ENCODE assay signal across 20 cellular contexts in genomic region chr10:80122110-80122710, GRCh38. TPM values are rescaled to one million over a fixed set of nuclear protein-coding genes. Genes with fewer than 3 reads are reported as not detected.
A peak's percentile ranks its signal among the peaks of the same experiment; 100 is the strongest.
DNase-seq lines count a peak whose midpoint lies in the region; ATAC-seq and TF ChIP-seq lines count a peak whose summit lies in the region.
"Had no signal": no experiment of that assay in that cellular context is flagged by ENCODE, and none has a peak within 500 bp of the region (broad histone marks: within the 10 kb centered on the region; RNA-seq: fewer than 3 reads in every experiment).

No MANE protein-coding gene starts in this region.

- no peak overlapping the region; the same call in 1 of the 2 replicates for H3K27ac ChIP-seq in BLaER1
- H3K27ac ChIP-seq in osteoblast (ENCODE audit: low read depth, low read length) = peak overlapping the region; percentile 77
- H3K27ac ChIP-seq in ascending aorta = no peak overlapping the region
- H3K27ac ChIP-seq in endodermal cell (ENCODE audit: low read depth, low read length) = no peak overlapping the region
- H3K27ac ChIP-seq: C4-2B had no signal

- H3K79me2 ChIP-seq in osteoblast (ENCODE audit: insufficient read depth, low read length) = no peaks in the 10 kb centered on the region

- intact Hi-C loops in ascending aorta (cut with DNase I) = no loop called here

- ATAC-seq in HG03280 (IDR thresholded peaks at IDR 0.05; ENCODE audit: unreplicated experiment) = no peak

- H4K20me1 ChIP-seq in BLaER1 = no peaks in the 10 kb centered on the region
- H4K20me1 ChIP-seq in osteoblast (ENCODE audit: insufficient read depth, low read length) = no peaks in the 10 kb centered on the region

- H3K4me1 ChIP-seq in BLaER1 (peaks cover 11% of the 10 kb centered on the region), osteoblast (ENCODE audit: insufficient read depth, low read length) (peaks cover 21% of the 10 kb centered on the region), ascending aorta (no peaks in the 10 kb centered on the region), endodermal cell (ENCODE audit: control insufficient read depth, insufficient read depth, low read length) (no peaks in the 10 kb centered on the region)

- H3K9me3 ChIP-seq in BLaER1 = no peaks in the 10 kb centered on the region
- H3K9me3 ChIP-seq in osteoblast (ENCODE audit: low read depth, low read length) = no peaks in the 10 kb centered on the region
- H3K9me3 ChIP-seq in ascending aorta = no peaks in the 10 kb centered on the region
- no peaks in the 10 kb centered on the region for H3K9me3 ChIP-seq in endodermal cell (ENCODE audit: control insufficient read depth, low read length)

- H3K9me3 Mint-ChIP-seq in endodermal cell = no peaks in the 10 kb centered on the region

- H3K4me2 ChIP-seq in BLaER1 (peak overlapping the region; percentile 54), osteoblast (ENCODE audit: insufficient read depth, low read length) (peak overlapping the region; percentile 71)

- no peak overlapping the region for H3K9ac ChIP-seq in BLaER1
- no peak overlapping the region for H3K9ac ChIP-seq in endodermal cell (ENCODE audit: extremely low read depth, low read length, poor library complexity, severe bottlenecking)

- H3K4me1 Mint-ChIP-seq in endodermal cell = no peaks in the 10 kb centered on the region

- H3K36me3 Mint-ChIP-seq in endodermal cell (ENCODE audit: low read depth) = no peaks in the 10 kb centered on the region

- peaks cover 4% of the 10 kb centered on the region for H3K27me3 Mint-ChIP-seq in endodermal cell (ENCODE audit: insufficient read depth)

- DNase-seq in M059J (ENCODE audit: low read depth) (peak; percentile 36), epithelial cell of esophagus (ENCODE audit: low read depth) (peak; percentile 66), osteoblast (ENCODE audit: insufficient read length, low spot score, missing footprints) (peak; percentile 76), ascending aorta (ENCODE audit: low spot score in 2 of 2) (no peak), HEK293T (ENCODE audit: extremely low spot score) (no peak), endodermal cell (no peak)
- DNase-seq: DMS53, GF-D8, Karpas-422, NCI-H1694 treated with DMSO at 0.1 percent for 48 hours, NCI-H2081 treated with DMSO at 0.1 percent for 48 hours, NCI-H2171 treated with DMSO at 0.1 percent for 48 hours, NCI-H446, NCI-H526, SHP77 had no signal

- H3K36me3 ChIP-seq in BLaER1 (no peaks in the 10 kb centered on the region), osteoblast (ENCODE audit: insufficient read depth, low read length) (no peaks in the 10 kb centered on the region), ascending aorta (no peaks in the 10 kb centered on the region), endodermal cell (ENCODE audit: control insufficient read depth, insufficient read depth, low read length) (no peaks in the 10 kb centered on the region)

- H3K4me3 Mint-ChIP-seq in endodermal cell = no peak overlapping the region

- TF ChIP-seq CTCF in epithelial cell of esophagus (IDR thresholded peaks at IDR 0.05; ENCODE audit: insufficient read depth, low read depth, low read length, missing control alignments) (no peak), osteoblast (IDR thresholded peaks at IDR 0.05; ENCODE audit: extremely low read depth, low read depth, low read length) (no peak), ascending aorta (IDR thresholded peaks at IDR 0.05) (no peak), endodermal cell (conservative IDR thresholded peaks at IDR 0.05) (no peak)

- CTCF ChIA-PET in HEK293T (lab: Yijun Ruan, JAX) = no interaction called here

- POLR2A ChIA-PET in HEK293T (lab: Yijun Ruan, JAX) = no interaction called here

- H3K4me3 ChIP-seq in BLaER1 = no peak overlapping the region
- no peak overlapping the region for H3K4me3 ChIP-seq in epithelial cell of esophagus (ENCODE audit: low read length)
- peak overlapping the region; percentile 34 for H3K4me3 ChIP-seq in osteoblast (ENCODE audit: insufficient read depth, low read length)
- no peak overlapping the region for H3K4me3 ChIP-seq in ascending aorta
- H3K4me3 ChIP-seq in endodermal cell (ENCODE audit: low read length) = no peak overlapping the region

- H2AFZ ChIP-seq in osteoblast (ENCODE audit: low read length) = peak overlapping the region; percentile 14

- H3K27me3 ChIP-seq in BLaER1 = no peaks in the 10 kb centered on the region
- H3K27me3 ChIP-seq in osteoblast (ENCODE audit: insufficient read depth, low read length) = no peaks in the 10 kb centered on the region
- no peaks in the 10 kb centered on the region for H3K27me3 ChIP-seq in ascending aorta
- H3K27me3 ChIP-seq in endodermal cell (ENCODE audit: control insufficient read depth, insufficient read depth, low read length, poor library complexity, severe bottlenecking) = no peaks in the 10 kb centered on the region

- no peak overlapping the region for H3K27ac Mint-ChIP-seq in endodermal cell

TF ChIP-seq in HEK293T, 16 proteins besides CTCF, POLR2A, EP300 and RAD21:
- TF ChIP-seq BHLHE40 (IDR thresholded peaks at IDR 0.05; ENCODE audit: borderline replicate concordance) (no peak), NFRKB (IDR thresholded peaks at IDR 0.05) (no peak), PKNOX1 (IDR thresholded peaks at IDR 0.05) (no peak), ELF4 (IDR thresholded peaks at IDR 0.05) (no peak), FOXM1 (IDR thresholded peaks at IDR 0.05; ENCODE audit: borderline replicate concordance) (no peak), ARNT (IDR thresholded peaks at IDR 0.05) (no peak), FOXA1 (IDR thresholded peaks at IDR 0.05) (no peak), L3MBTL2 (conservative IDR thresholded peaks at IDR 0.05) (no peak), LEF1 (IDR thresholded peaks at IDR 0.05; ENCODE audit: borderline replicate concordance) (no peak)

RNA-seq across cellular contexts. Expression of gene PLAC9, which starts 10.3 kb away (rescaled TPM):
- not detected in 2 replicates for total RNA-seq in M059J (2014; rRNA removed; shearing (Covaris generic))
- 17.1 and 19.2 TPM in 2 replicates for total RNA-seq in osteoblast
- total RNA-seq in ascending aorta = 221 TPM
- 10 to 100 TPM in 1 of 2 donors, 1 to 10 TPM in 1; 8.4 to 14.9 TPM for total RNA-seq in endodermal cell
- 4.3 TPM for polyA plus RNA-seq in endodermal cell (2013, experiment 1 of 2)
- 6.5 TPM for polyA plus RNA-seq in endodermal cell (2013, experiment 2 of 2)
- total RNA-seq: A673, OCI-LY7 had no signal

RNA-seq across cellular contexts. Expression of gene TMEM254, which starts 43.7 kb away (rescaled TPM):
- 16.9 and 20.6 TPM in 2 replicates for total RNA-seq in M059J (2014; rRNA removed; shearing (Covaris generic))
- total RNA-seq in osteoblast = 8.7 and 12.1 TPM in 2 replicates
- 2.4 TPM for total RNA-seq in ascending aorta
- 10 to 100 TPM; 31.5 to 31.9 TPM for total RNA-seq in endodermal cell
- 47.5 TPM for polyA plus RNA-seq in endodermal cell (2013, experiment 1 of 2)
- polyA plus RNA-seq in endodermal cell (2013, experiment 2 of 2) = 45.7 TPM
- total RNA-seq: OCI-LY7 had no signal

Comparison
In these comparisons a context has a peak if more than half of its experiments do, and no peak if none do; other contexts are left out.
1. DNase-seq: peak in M059J (single experiment), epithelial cell of esophagus (single experiment) and osteoblast (single experiment); none in ascending aorta (0 of 2), HEK293T (single experiment) and endodermal cell (single experiment).
2. RNA of gene PLAC9, which starts 10.3 kb away (total RNA-seq): 221 TPM in ascending aorta (single experiment); 17.1 to 19.2 TPM in osteoblast, 8.4 to 14.9 TPM in endodermal cell and not detected in M059J; every median in the first group is over 10 times any median in the second.